ENCODE assay signal across 20 cellular contexts in genomic region chr7:3548815-3549214, GRCh38.
DNase-seq lines count a peak whose midpoint lies in the region; FAIRE-seq and TF ChIP-seq lines count a peak whose summit lies in the region.
"Had no signal": no experiment of that assay in that cellular context is flagged by ENCODE, and none has a peak within 500 bp of the region (broad histone marks: within the 10 kb centered on the region; RNA-seq: fewer than 3 reads in every experiment).

No MANE protein-coding gene starts in this region.

- TF ChIP-seq POLR2A in spleen (IDR thresholded peaks at IDR 0.05): no peak

- H3K27me3 ChIP-seq in endocrine pancreas (ENCODE audit: control insufficient read depth, insufficient read depth, low read length): no peaks in the 10 kb centered on the region
- H3K27me3 ChIP-seq in right atrium auricular region: no peaks in the 10 kb centered on the region
- H3K27me3 ChIP-seq in spleen (replicated peaks in 1 of 7): peaks cover 0 to 3% (median 0%) of the 10 kb centered on the region in 7 donors

- FAIRE-seq in GM19239 (lab: Jason Lieb, UNC): no peak

- H3K36me3 ChIP-seq in endocrine pancreas (ENCODE audit: control insufficient read depth, insufficient read depth, low read length): no peaks in the 10 kb centered on the region
- no peaks in the 10 kb centered on the region for H3K36me3 ChIP-seq in right atrium auricular region
- no peaks in the 10 kb centered on the region for H3K36me3 ChIP-seq in spleen

- intact Hi-C loops in spleen (cut with DNase I; ENCODE audit: low total_unique reads): no loop called here

- DNase-seq in NCI-H146 (lab: John Stamatoyannopoulos, UW) (peak; percentile 11), NCI-H146 treated with DMSO at 0.1 percent for 48 hours (lab: John Stamatoyannopoulos, UW; ENCODE audit: unreplicated experiment) (no peak), neural crest cell (ENCODE audit: low read depth, low spot score) (no peak), right atrium auricular region (ENCODE audit: low spot score) (no peak), GM19239 (ENCODE audit: insufficient read length, low spot score) (no peak), spleen (no peak)
- no peak for DNase-seq in activated CD4-positive, alpha-beta T cell treated with anti-CD3 and anti-CD28 coated beads for 48 hours
- DNase-seq: AML-193, DMS79 treated with DMSO at 0.1 percent for 48 hours, KG1, NCI-H1105 treated with DMSO at 0.1 percent for 48 hours, NCI-H187, NCI-H2227 treated with DMSO at 0.1 percent for 48 hours, NCI-H510A treated with DMSO at 0.1 percent for 48 hours, NCI-H82, RPMI8226, SHP77 treated with DMSO at 0.1 percent for 48 hours had no signal

- no peaks in the 10 kb centered on the region for H3K27me3 Mint-ChIP-seq in neural crest cell (ENCODE audit: low read depth)

- H3K4me1 Mint-ChIP-seq in neural crest cell: no peaks in the 10 kb centered on the region
- H3K4me1 Mint-ChIP-seq: CD14-positive monocyte had no signal

- H3K4me1 ChIP-seq in endocrine pancreas (ENCODE audit: control insufficient read depth, insufficient read depth, low read length): peaks cover 43% of the 10 kb centered on the region
- no peaks in the 10 kb centered on the region for H3K4me1 ChIP-seq in right atrium auricular region
- no peaks in the 10 kb centered on the region for H3K4me1 ChIP-seq in spleen

- H3K9me3 Mint-ChIP-seq in neural crest cell: peaks cover 2% of the 10 kb centered on the region

- 67 to 77% (median 71%) methylated on average over 4 of the region's 4 CpGs for WGBS in spleen, 5 donors

- no peaks in the 10 kb centered on the region for H3K36me3 Mint-ChIP-seq in neural crest cell (ENCODE audit: low read depth)
- H3K36me3 Mint-ChIP-seq: CD14-positive monocyte had no signal

- TF ChIP-seq CTCF in neural crest cell (conservative IDR thresholded peaks at IDR 0.05) (no peak), right atrium auricular region (IDR thresholded peaks at IDR 0.05) (no peak), spleen (IDR thresholded peaks at IDR 0.05 in 8 of 11, conservative IDR thresholded peaks at IDR 0.05 in 3 of 11) (no peak)

- peak overlapping the region; percentile 7 for H3K27ac Mint-ChIP-seq in neural crest cell (ENCODE audit: unreplicated experiment)
- H3K27ac Mint-ChIP-seq: CD14-positive monocyte had no signal

- H3K4me3 Mint-ChIP-seq in neural crest cell: no peak overlapping the region
- H3K4me3 Mint-ChIP-seq: CD14-positive monocyte had no signal

- H3K9me3 ChIP-seq in endocrine pancreas (ENCODE audit: control insufficient read depth, low read length) (no peaks in the 10 kb centered on the region), right atrium auricular region (no peaks in the 10 kb centered on the region), spleen (no peaks in the 10 kb centered on the region)

- H3K27ac ChIP-seq in right atrium auricular region (no peak overlapping the region), spleen (no peak overlapping the region)
- H3K27ac ChIP-seq: 22Rv1 had no signal

- H3K4me3 ChIP-seq in endocrine pancreas (ENCODE audit: control insufficient read depth, insufficient read depth, low read length) (peak overlapping the region; percentile 59), right atrium auricular region (no peak overlapping the region), spleen (no peak overlapping the region)

- H3K9ac ChIP-seq in endocrine pancreas (ENCODE audit: control insufficient read depth, insufficient read depth, low read length): no peak overlapping the region
